ENCODE assay signal across 28 cellular contexts in the genomic region with DNA sequence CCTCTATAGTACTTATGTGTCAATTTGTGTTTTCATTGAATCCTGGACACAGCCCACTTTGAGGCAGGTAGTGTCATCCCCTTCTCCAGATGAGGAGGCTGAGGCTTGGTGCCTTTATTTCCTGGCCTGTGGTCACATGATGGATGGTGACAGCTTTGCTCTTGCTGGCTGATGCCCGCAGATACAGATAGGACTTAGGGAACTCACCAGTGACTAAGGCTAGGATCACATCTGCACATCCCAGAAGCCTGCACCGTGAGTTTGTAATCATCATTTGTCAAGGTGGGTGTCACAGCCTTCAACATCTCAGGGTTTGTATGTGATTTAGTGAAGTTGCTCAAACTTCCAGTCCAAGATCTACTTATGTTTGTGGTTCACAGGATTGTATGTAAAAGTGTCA.
"Had no signal": no experiment of that assay in that cellular context is flagged by ENCODE, and none has a peak within 500 bp of the region (broad histone marks: within the 10 kb centered on the region; RNA-seq: fewer than 3 reads in every experiment).

No MANE protein-coding gene starts in this region.

- H3K36me3 Mint-ChIP-seq: activated naive CD4-positive, alpha-beta T cell treated with anti-CD3 and anti-CD28 coated beads, Interleukin-2, amount 10 ng/mL, durations not matched to agents 7 days and 5 days; activated naive CD8-positive, alpha-beta T cell treated with anti-CD3 and anti-CD28 coated beads for 36 hours had no signal

- H3K27me3 Mint-ChIP-seq: activated CD4-positive, alpha-beta memory T cell treated with anti-CD3 and anti-CD28 coated beads, Interleukin-2, amount 10 ng/mL, durations not matched to agents 7 days and 5 days; activated naive CD4-positive, alpha-beta T cell treated with anti-CD3 and anti-CD28 coated beads, Interleukin-2, amount 10 ng/mL, durations not matched to agents 7 days and 5 days; activated naive CD8-positive, alpha-beta T cell treated with anti-CD3 and anti-CD28 coated beads for 36 hours; T-helper 17 cell had no signal

- H3K4me1 Mint-ChIP-seq: activated CD4-positive, alpha-beta memory T cell treated with anti-CD3 and anti-CD28 coated beads, Interleukin-2, amount 10 ng/mL, durations not matched to agents 7 days and 5 days; activated naive CD4-positive, alpha-beta T cell treated with anti-CD3 and anti-CD28 coated beads, Interleukin-2, amount 10 ng/mL, durations not matched to agents 7 days and 5 days; activated naive CD8-positive, alpha-beta T cell treated with anti-CD3 and anti-CD28 coated beads for 36 hours; T-helper 17 cell had no signal

- H3K9me3 ChIP-seq: adrenal gland, body of pancreas, MG63 had no signal

- H3K4me1 ChIP-seq: adrenal gland, body of pancreas had no signal

- H3K36me3 ChIP-seq: adrenal gland, MG63 had no signal

- H3K27ac ChIP-seq: adrenal gland, body of pancreas, VCaP had no signal

- H3K27me3 ChIP-seq: adrenal gland, body of pancreas, MG63 had no signal

- ATAC-seq: activated T-cell treated with anti-CD3 and anti-CD28 coated beads, Interleukin-2, amount 50 U/mL, for 72 hours; body of pancreas; PC-3; T-helper 17 cell had no signal

- H3K4me3 ChIP-seq: adrenal gland, body of pancreas, MG63 had no signal

- FAIRE-seq: bronchial epithelial cell had no signal

- H3K9me3 Mint-ChIP-seq: activated CD4-positive, alpha-beta memory T cell treated with anti-CD3 and anti-CD28 coated beads, Interleukin-2, amount 10 ng/mL, durations not matched to agents 7 days and 5 days; activated naive CD4-positive, alpha-beta T cell treated with anti-CD3 and anti-CD28 coated beads, Interleukin-2, amount 10 ng/mL, durations not matched to agents 7 days and 5 days; activated naive CD8-positive, alpha-beta T cell treated with anti-CD3 and anti-CD28 coated beads for 36 hours; activated T-helper 2 cell treated with anti-CD3 and anti-CD28 coated beads, Interferon-gamma antibody, Interleukin-2, Interleukin-4, amounts not matched to agents 10 μg/mL and 5 μg/mL and 100 μg/mL, durations not matched to agents 14 hours and 24 hours and 36 hours had no signal

- DNase-seq: activated CD4-positive, alpha-beta memory T cell treated with anti-CD3 and anti-CD28 coated beads, Interleukin-2, amount 10 ng/mL, durations not matched to agents 7 days and 5 days; activated CD4-positive, alpha-beta T cell treated with anti-CD3 and anti-CD28 coated beads, Interleukin-2, amount 50 U/mL, for 1 hour; activated CD4-positive, CD25-positive, alpha-beta regulatory T cell; activated gamma-delta T cell treated with Interleukin-2 at 50 U/mL for 16 hours; activated naive CD4-positive, alpha-beta T cell treated with anti-CD3 and anti-CD28 coated beads, Interleukin-2, amount 10 ng/mL, durations not matched to agents 7 days and 5 days; activated naive CD8-positive, alpha-beta T cell treated with anti-CD3 and anti-CD28 coated beads for 36 hours; activated T-cell treated with anti-CD3 and anti-CD28 coated beads for 4 hours; activated T-cell treated with anti-CD3 and anti-CD28 coated beads, Interleukin-2, amount 50 U/mL, for 72 hours; adrenal gland; aorta; body of pancreas; central memory CD4-positive, alpha-beta T cell; cortex of kidney; MG63; MV-4-11; NCI-H1092 treated with DMSO at 0.1 percent for 48 hours; NCI-H1436; NCI-H1694 treated with DMSO at 0.1 percent for 48 hours; NCI-H2029 treated with DMSO at 0.1 percent for 48 hours; NCI-H446; NCI-H524; PC-3; SIG-M5; T-helper 17 cell; T-helper 9 cell had no signal

- H3K4me3 Mint-ChIP-seq: activated CD4-positive, alpha-beta memory T cell treated with anti-CD3 and anti-CD28 coated beads, Interleukin-2, amount 10 ng/mL, durations not matched to agents 7 days and 5 days; activated naive CD4-positive, alpha-beta T cell treated with anti-CD3 and anti-CD28 coated beads, Interleukin-2, amount 10 ng/mL, durations not matched to agents 7 days and 5 days; activated naive CD8-positive, alpha-beta T cell treated with anti-CD3 and anti-CD28 coated beads for 36 hours; activated T-cell treated with anti-CD3 and anti-CD28 coated beads, Interleukin-2, amount 50 U/mL, for 72 hours; T-helper 17 cell had no signal
